In the genomic region with DNA sequence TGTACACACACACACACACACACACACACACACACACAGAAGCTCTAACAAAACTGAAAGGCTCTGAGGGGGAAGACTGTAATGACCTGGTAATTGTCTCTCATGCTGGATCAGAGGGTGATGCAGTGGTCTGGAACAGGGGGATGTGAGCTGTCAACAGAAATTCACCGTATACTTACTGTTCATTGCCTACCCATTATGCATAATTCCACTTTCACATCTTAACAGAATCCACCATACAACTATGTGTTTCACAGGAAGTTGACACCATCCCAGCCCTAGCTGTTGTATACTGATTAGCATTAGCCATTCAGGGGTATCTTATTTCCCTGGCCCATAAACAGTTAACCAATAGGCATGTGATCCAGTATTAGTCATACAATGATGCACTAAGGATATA, we compare ENCODE assay signal across 7 cellular contexts.
"Had no signal": no experiment of that assay in that cellular context is flagged by ENCODE, and none has a peak within 500 bp of the region (broad histone marks: within the 10 kb centered on the region; RNA-seq: fewer than 3 reads in every experiment).

No MANE protein-coding gene starts in this region.

- H3K27ac Mint-ChIP-seq: GM23338 had no signal

- H3K4me3 Mint-ChIP-seq: GM23338, H9 had no signal

- DNase-seq: H9, HCEC 1CT, IMR-90 had no signal

- H3K9ac ChIP-seq: KMS-11 had no signal

- H3K4me2 ChIP-seq: GM23338, KMS-11 had no signal

- ATAC-seq: GM23338, K562 had no signal

- H3K4me3 ChIP-seq: GM23338, K562 had no signal

- H3K27ac ChIP-seq: HL-60, KMS-11 had no signal

- H3K9me3 Mint-ChIP-seq: GM23338, H9 had no signal
